9 cellular contexts compared by ENCODE assay signal in the genomic region with DNA sequence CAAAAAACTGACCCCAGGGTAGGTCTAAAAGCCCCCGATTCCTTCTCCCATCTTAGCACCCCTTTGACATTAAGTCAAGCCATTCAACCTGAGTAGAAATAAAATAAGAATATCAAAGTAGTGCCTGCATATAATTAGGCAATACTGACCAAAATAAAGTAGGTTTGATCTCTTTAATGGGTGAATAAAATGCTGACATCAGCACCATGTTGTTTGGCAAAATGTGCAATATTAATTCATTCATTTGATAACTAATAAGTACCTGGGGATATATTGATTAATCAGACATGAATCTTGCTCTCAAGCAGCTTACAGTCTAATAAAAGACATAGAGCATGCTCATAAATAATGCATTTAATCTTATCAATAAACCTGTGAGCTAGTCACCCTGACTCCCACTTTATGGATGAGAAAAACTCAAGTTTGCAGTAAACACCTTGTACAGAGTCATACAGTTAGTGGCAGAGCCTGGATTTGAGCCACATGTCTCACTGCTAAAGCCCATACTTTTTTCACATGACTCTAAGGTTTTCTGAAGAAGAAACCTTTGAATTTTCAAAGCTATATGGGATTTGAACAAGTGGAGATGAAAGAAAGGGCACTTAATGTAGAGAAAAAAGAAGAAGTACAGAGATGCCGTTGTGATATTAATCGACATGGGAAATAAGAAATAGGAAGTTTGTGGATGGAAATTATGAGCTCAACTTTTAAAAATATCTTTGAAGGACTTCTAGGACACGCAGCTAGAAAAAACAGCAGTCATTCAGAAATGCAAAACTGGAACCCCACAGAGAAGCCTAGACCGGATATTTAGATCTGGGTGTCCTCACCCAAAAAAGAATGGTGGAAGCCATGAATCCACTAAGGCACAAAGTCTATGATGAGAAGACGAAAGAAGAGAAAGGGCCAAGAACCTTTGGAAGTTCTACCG.
DNase-seq lines count a peak whose midpoint lies in the region; ATAC-seq, FAIRE-seq and TF ChIP-seq lines count a peak whose summit lies in the region.
"Had no signal": no experiment of that assay in that cellular context is flagged by ENCODE, and none has a peak within 500 bp of the region (broad histone marks: within the 10 kb centered on the region; RNA-seq: fewer than 3 reads in every experiment).

No MANE protein-coding gene starts in this region.

- no TSS peak for BruUV-seq in K562 (replicated peaks; lab: Mats Ljungman, UMichigan)

- no peak for FAIRE-seq in K562 (lab: Jason Lieb, UNC)

- H3K36me3 ChIP-seq in K562 (ENCODE audit: control insufficient read depth, insufficient read depth, low read length) = no peaks in the 10 kb centered on the region
- H3K36me3 ChIP-seq in tibial artery = no peaks in the 10 kb centered on the region

- CTCF ChIA-PET in K562 (lab: Yijun Ruan, JAX; ENCODE audit: low intra/inter-chr PET ratio) = no interaction called here

- POLR2A ChIA-PET in K562 (lab: Yijun Ruan, JAX) = interaction anchor here (0.9 to 1.7 kb wide), 2 partner anchors 11 to 14 kb away, joined by 3 to 7 read pairs; no protein-coding TSS in a partner anchor

- H3K9me3 ChIP-seq in K562 (replicated peaks; ENCODE audit: control insufficient read depth, insufficient read depth, low read depth, low read length) (peaks cover 3% of the 10 kb centered on the region), tibial artery (no peaks in the 10 kb centered on the region)

- H3K79me2 ChIP-seq in K562 (ENCODE audit: control insufficient read depth, insufficient read depth, low read length) = no peaks in the 10 kb centered on the region

- H3K9me1 ChIP-seq in K562 (ENCODE audit: control insufficient read depth, insufficient read depth, low read length) = no peaks in the 10 kb centered on the region

- DNase-seq in Right ventricle myocardium superior (no peak), left cardiac atrium (no peak), MV-4-11 (lab: John Stamatoyannopoulos, UW) (peak; percentile 89), K562 (ENCODE audit: extremely low read depth in 1 of 4, low spot score in 3 of 4) (no peak), tibial artery (no peak), globus pallidus (ENCODE audit: low spot score) (no peak), NK-92 (lab: John Stamatoyannopoulos, UW; ENCODE audit: unreplicated experiment) (no peak), G401 (ENCODE audit: low spot score) (no peak)
- DNase-seq: NCI-H2171 had no signal

- H3K4me2 ChIP-seq in K562 (ENCODE audit: insufficient read depth, low read length) = no peak overlapping the region

- peak in 1 of 2 experiments; percentile 17; a peak in 1 of 4 replicates for TF ChIP-seq RAD21 in K562 (CRISPR knock-in tag; conservative IDR thresholded peaks at IDR 0.05 in 1 of 2, IDR thresholded peaks at IDR 0.05 in 1 of 2)

- intact Hi-C loops in Right ventricle myocardium superior (cut with DNase I) = no loop called here
- intact Hi-C loops in left cardiac atrium (cut with DNase I) = no loop called here
- intact Hi-C loops in K562 (cut with micrococcal nuclease) = no loop called here
- intact Hi-C loops in tibial artery (cut with DNase I; ENCODE audit: low total_unique reads) = no loop called here

- H3K27ac ChIP-seq in K562 (ENCODE audit: extremely low read depth, low read depth, low read length) = no peak overlapping the region
- H3K27ac ChIP-seq in tibial artery = peak overlapping the region; percentile 3 to 24

- TF ChIP-seq POLR2A in K562 (conservative IDR thresholded peaks at IDR 0.05) = no peak

- H3K9ac ChIP-seq in K562 (ENCODE audit: insufficient read depth in 1 of 2, low read depth in 2 of 2, low read length in 2 of 2) = no peak overlapping the region

- TF ChIP-seq EP300 in K562 (IDR thresholded peaks at IDR 0.05; ENCODE audit: low read length) = no peak

- ATAC-seq in Right ventricle myocardium superior (ENCODE audit: poor library complexity) = peak; percentile 43
- ATAC-seq in left cardiac atrium = no peak
- no peak for ATAC-seq in K562

- TF ChIP-seq CTCF in K562 (IDR thresholded peaks at IDR 0.05 in 2 of 3, conservative IDR thresholded peaks at IDR 0.05 in 1 of 3; ENCODE audit: insufficient read depth in 2 of 3, low read depth in 1 of 3, low read length in 3 of 3) (no peak), tibial artery (IDR thresholded peaks at IDR 0.05) (no peak)

- H4K20me1 ChIP-seq in K562 (replicated peaks; ENCODE audit: control insufficient read depth, insufficient read depth, low read length) = no peaks in the 10 kb centered on the region

- no peak overlapping the region for H3K4me3 ChIP-seq in K562
- H3K4me3 ChIP-seq in tibial artery = no peak overlapping the region

- H3K4me1 ChIP-seq in K562 (replicated peaks in 1 of 2; ENCODE audit: control insufficient read depth in 2 of 2, insufficient read depth in 2 of 2, low read length in 2 of 2) (no peaks in the 10 kb centered on the region), tibial artery (peaks cover 0 to 19% (median 2%) of the 10 kb centered on the region in 4 donors)

- peak overlapping the region; percentile 52 for H2AFZ ChIP-seq in K562 (ENCODE audit: low read depth, low read length)

- 39% methylated on average over 7 of the region's 7 CpGs for WGBS in K562 (ENCODE audit: insufficient coverage, low coverage, missing lambda C conversion rate)

- in situ Hi-C loops in K562 (cut with MboI) = no loop called here
- in situ Hi-C loops in G401 (cut with HindIII; ENCODE audit: low sequenced_read_pairs) = no loop called here

- H3K27me3 ChIP-seq in K562 (ENCODE audit: control insufficient read depth in 2 of 2, insufficient read depth in 2 of 2, low read length in 2 of 2) = no peaks in the 10 kb centered on the region
- H3K27me3 ChIP-seq in tibial artery = no peaks in the 10 kb centered on the region

TF ChIP-seq in K562, 482 proteins besides CTCF, POLR2A, EP300 and RAD21 (continues in another document):
- TF ChIP-seq JUND (IDR thresholded peaks at IDR 0.05; ENCODE audit: borderline replicate concordance, low read depth, low read length) (no peak), JUND (tag; IDR thresholded peaks at IDR 0.05; ENCODE audit: borderline replicate concordance, low read depth, low read length) (0 out of 3 replicates have a peak, but pooled peaks have one; percentile 20), MTF1 (CRISPR knock-in tag; IDR thresholded peaks at IDR 0.05; ENCODE audit: borderline replicate concordance) (no peak), EHMT2 (IDR thresholded peaks at IDR 0.05) (0 out of 2 replicates have a peak, but pooled peaks have one; percentile 40), SUPT5H (IDR thresholded peaks at IDR 0.05) (no peak), PPARD (CRISPR knock-in tag; IDR thresholded peaks at IDR 0.05) (no peak), HIVEP1 (CRISPR knock-in tag; IDR thresholded peaks at IDR 0.05) (no peak), E2F1 (CRISPR knock-in tag; IDR thresholded peaks at IDR 0.05) (no peak)
